Comparison of ENCODE assay signal across 14 cellular contexts in the genomic region with DNA sequence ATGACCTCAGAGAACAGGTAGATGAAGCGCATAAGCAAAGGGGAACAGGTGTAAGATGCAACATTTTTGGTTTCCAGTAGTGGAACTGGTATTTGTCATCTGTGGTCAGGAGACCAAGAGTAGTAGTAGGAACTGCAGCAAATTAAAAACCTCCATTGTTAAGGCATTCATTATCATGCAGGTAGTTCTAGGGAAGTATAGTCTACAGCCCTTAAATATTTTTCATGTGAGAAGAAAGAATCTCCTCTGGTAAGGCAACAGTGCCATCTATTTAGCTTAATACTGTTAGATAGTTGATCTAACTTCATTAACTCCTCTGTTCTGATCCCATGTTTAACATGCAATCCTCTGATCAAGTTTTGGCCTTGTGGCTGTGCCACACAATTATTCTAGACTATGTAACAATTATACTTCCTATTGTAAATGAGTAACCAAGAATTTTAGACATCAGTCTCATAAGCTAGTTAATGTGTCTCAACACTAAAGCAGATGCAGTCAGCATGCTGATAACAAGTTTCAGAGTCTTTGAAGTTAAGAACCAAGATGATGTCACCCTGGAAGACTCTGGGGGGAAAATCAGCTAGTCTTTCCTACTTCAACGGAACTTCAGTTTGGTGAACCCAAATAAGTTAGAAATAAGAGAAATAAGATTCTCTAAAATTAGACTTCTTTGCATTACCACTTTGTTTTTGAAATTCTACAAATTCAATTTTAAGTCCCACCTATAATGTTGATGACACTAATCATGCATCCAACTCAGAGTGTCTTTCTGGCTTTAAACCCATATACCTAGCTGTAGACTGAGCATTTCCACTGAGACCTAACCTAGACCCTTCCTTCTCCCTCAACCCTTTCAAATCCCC.
DNase-seq lines count a peak whose midpoint lies in the region; ATAC-seq and TF ChIP-seq lines count a peak whose summit lies in the region.
"Had no signal": no experiment of that assay in that cellular context is flagged by ENCODE, and none has a peak within 500 bp of the region (broad histone marks: within the 10 kb centered on the region; RNA-seq: fewer than 3 reads in every experiment).

No MANE protein-coding gene starts in this region.

- H3K4me3 ChIP-seq in lung (no peak overlapping the region), uterus (no peak overlapping the region), heart left ventricle (no peak overlapping the region)

- peaks cover 0 to 35% of the 10 kb centered on the region in 2 donors for H3K4me1 ChIP-seq in lung (ENCODE audit: control insufficient read depth in 2 of 2, insufficient read depth in 2 of 2, low read length in 2 of 2)
- no peaks in the 10 kb centered on the region for H3K4me1 ChIP-seq in uterus
- H3K4me1 ChIP-seq in heart left ventricle, result peaks cover 0 to 39% (median 8%) of the 10 kb centered on the region in 12 donors

- no peak for TF ChIP-seq CTCF in lung (IDR thresholded peaks at IDR 0.05; ENCODE audit: control extremely low read depth, extremely low read depth)
- no peak for TF ChIP-seq CTCF in uterus (IDR thresholded peaks at IDR 0.05)
- TF ChIP-seq CTCF in heart left ventricle (IDR thresholded peaks at IDR 0.05), result no peak

- no peak for TF ChIP-seq POLR2A in uterus (IDR thresholded peaks at IDR 0.05)
- no peak for TF ChIP-seq POLR2A in heart left ventricle (IDR thresholded peaks at IDR 0.05)

- H3K27ac ChIP-seq in lung (ENCODE audit: low read depth in 1 of 2, low read length in 1 of 2) (peak overlapping the region in 1 of 2 donors; percentile 21), uterus (no peak overlapping the region), heart left ventricle (no peak overlapping the region)

- H3K27me3 ChIP-seq in lung (ENCODE audit: control insufficient read depth, insufficient read depth) (no peaks in the 10 kb centered on the region), uterus (no peaks in the 10 kb centered on the region), heart left ventricle (no peaks in the 10 kb centered on the region)

- DNase-seq in lung (ENCODE audit: low spot score) (no peak), NCI-H2171 treated with DMSO at 0.1 percent for 48 hours (lab: John Stamatoyannopoulos, UW) (no peak), uterus (no peak), DMS 273 (lab: John Stamatoyannopoulos, UW; ENCODE audit: unreplicated experiment) (no peak), heart left ventricle (no peak)
- DNase-seq: activated naive CD4-positive, alpha-beta T cell treated with Interleukin-2 at 50 U/mL for 16 hours; NCI-H2171; stimulated activated naive CD8-positive, alpha-beta T cell treated with anti-CD3 and anti-CD28 coated beads, Interleukin-15, amount 100 ng/mL, for 72 hours; T1000 had no signal

- intact Hi-C loops in uterus (cut with DNase I; ENCODE audit: low total_unique reads) (no loop called here), heart left ventricle (cut with DNase I) (loop anchor here in 1 of 10 donors (2.0 kb wide), 1 partner anchor 20 kb away; no protein-coding TSS in a partner anchor)

- H3K36me3 ChIP-seq in lung (ENCODE audit: control insufficient read depth in 2 of 2, insufficient read depth in 2 of 2, low read length in 2 of 2), result no peaks in the 10 kb centered on the region
- no peaks in the 10 kb centered on the region for H3K36me3 ChIP-seq in uterus
- H3K36me3 ChIP-seq in heart left ventricle, result no peaks in the 10 kb centered on the region

- ATAC-seq in GM18907 (IDR thresholded peaks at IDR 0.05; ENCODE audit: unreplicated experiment), result peak; percentile 94
- ATAC-seq in HG02623 (IDR thresholded peaks at IDR 0.05; ENCODE audit: unreplicated experiment), result peak; percentile 79
- ATAC-seq in HG03521 (IDR thresholded peaks at IDR 0.05; ENCODE audit: unreplicated experiment), result peak; percentile 72
- ATAC-seq in lung (ENCODE audit: insufficient read depth, low FRiP score), result peak; percentile 6
- ATAC-seq in heart left ventricle, result no peak
- ATAC-seq: HCT116; left lobe of liver; stimulated activated naive CD8-positive, alpha-beta T cell treated with anti-CD3 and anti-CD28 coated beads, Interleukin-15, amount 100 ng/mL, for 72 hours had no signal

- WGBS in lung, 2 donors, result 75 to 86% methylated on average over 2 of the region's 2 CpGs
- 69 to 80% (median 79%) methylated on average over 2 of the region's 2 CpGs for WGBS in heart left ventricle, 4 donors

- H3K9me3 ChIP-seq in lung (ENCODE audit: control insufficient read depth in 2 of 2, insufficient read depth in 1 of 2, low read length in 1 of 2) (no peaks in the 10 kb centered on the region), uterus (no peaks in the 10 kb centered on the region), heart left ventricle (no peaks in the 10 kb centered on the region)

Comparison
In these comparisons a context has a peak if more than half of its experiments do, and no peak if none do; other contexts are left out.
1. ATAC-seq: peak in GM18907 (single experiment), HG02623 (single experiment), HG03521 (single experiment) and lung (single experiment); none in heart left ventricle (0 of 4).